In the genomic region with DNA sequence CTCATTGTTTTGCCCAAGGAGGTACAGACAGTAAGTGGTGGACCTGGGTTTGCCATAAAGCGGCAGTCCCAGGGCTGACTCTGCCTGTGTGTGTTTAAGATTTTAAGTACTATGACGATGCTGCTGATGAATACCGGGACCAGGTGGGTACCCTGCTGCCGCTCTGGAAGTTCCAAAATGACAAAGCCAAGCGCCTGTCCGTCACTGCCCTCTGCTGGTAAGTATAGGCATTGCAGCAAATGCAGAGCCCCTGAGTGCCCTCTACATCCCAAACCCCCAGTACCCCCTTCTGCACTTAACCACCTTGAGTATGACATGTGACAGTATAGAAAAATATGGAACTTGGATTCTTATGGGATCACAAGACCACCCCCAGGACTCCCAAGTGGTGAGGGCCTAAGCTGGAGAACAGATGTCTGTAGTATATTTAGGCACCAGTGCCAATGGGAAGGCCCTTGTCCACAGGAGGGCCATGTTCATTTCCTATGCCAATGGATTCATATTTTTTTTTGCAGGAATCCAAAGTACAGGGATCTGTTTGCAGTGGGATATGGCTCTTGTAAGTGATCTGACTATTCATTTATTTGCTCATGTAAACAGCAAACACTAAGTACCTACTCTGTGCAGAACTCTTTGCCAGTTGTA, we compare ENCODE assay signal across 1 cellular context.
TF ChIP-seq lines count a peak whose summit lies in the region.

No MANE protein-coding gene starts in this region.

TF ChIP-seq in HCT116, 20 proteins besides CTCF, POLR2A, EP300 and RAD21 (continued from another document):
- TF ChIP-seq YY1 (IDR thresholded peaks at IDR 0.05; ENCODE audit: extremely low read depth, insufficient replicate concordance, low read depth, low read length) (no peak), CEBPB (IDR thresholded peaks at IDR 0.05; ENCODE audit: low read depth) (no peak)
